In the genomic region with DNA sequence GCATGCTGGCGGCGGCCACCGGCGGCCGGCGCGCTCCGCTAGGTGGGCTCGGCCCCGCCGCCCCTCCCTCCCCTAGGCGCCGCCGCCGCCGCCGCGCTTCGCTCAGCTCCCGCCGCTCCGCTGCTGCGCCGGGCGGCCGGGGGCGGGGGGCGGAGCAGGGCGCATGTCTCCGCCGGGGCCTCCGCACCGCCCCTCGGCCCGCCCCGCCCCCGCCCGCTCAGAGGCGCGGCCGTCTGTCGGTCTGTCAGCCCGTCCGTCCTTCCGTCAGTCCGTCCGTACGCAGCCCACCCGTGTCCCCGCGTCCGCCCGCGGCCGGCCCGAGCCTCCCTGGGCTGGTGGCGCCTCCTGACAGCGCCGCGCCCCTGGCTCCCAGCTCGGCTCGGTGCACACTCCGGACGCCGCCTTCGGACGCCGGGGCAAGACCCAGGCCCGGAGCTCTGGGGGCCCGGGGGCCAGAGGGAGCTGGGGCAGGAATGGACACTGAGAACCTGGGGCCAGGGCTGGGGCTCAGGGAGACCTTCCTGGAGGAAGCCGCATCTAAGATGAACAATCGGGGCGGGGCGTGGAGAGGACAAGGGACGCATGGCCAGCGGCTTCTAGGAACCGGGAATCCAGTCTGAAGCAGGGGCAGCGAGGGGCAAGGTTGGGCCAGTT, we compare ENCODE assay signal across 8 cellular contexts. TPM values are rescaled to one million over a fixed set of nuclear protein-coding genes. Genes with fewer than 3 reads are reported as not detected.
DNase-seq lines count a peak whose midpoint lies in the region; ATAC-seq and TF ChIP-seq lines count a peak whose summit lies in the region.

A gene (minus strand): TSS at position 138 of the 654 bp plus-strand sequence. CDS start 6,193 bp downstream, outside the sequence.

- H3K4me1 Mint-ChIP-seq in activated CD4-positive, alpha-beta memory T cell treated with anti-CD3 and anti-CD28 coated beads for 36 hours (ENCODE audit: low read depth), result peaks cover 6% of the 10 kb centered on the region
- peaks cover 0 to 8% (median 1%) of the 10 kb centered on the region in 7 donors for H3K4me1 Mint-ChIP-seq in naive thymus-derived CD4-positive, alpha-beta T cell

- H4K20me1 ChIP-seq in Loucy (ENCODE audit: insufficient read depth, low read length, poor library complexity, severe bottlenecking), result no peaks in the 10 kb centered on the region

- H3K27ac ChIP-seq in naive thymus-derived CD4-positive, alpha-beta T cell (ENCODE audit: low read depth, low read length), result no peak within 1 kb of the TSS
- H3K27ac ChIP-seq in temporal lobe (ENCODE audit: low read depth, low read length), result no peak within 1 kb of the TSS

- H3K9ac ChIP-seq in Loucy (ENCODE audit: low read depth, low read length, poor library complexity, severe bottlenecking), result no peak within 1 kb of the TSS

- peak; percentile 90 for DNase-seq in GM13977 (ENCODE audit: low spot score)
- peak; percentile 47 for DNase-seq in activated CD4-positive, alpha-beta memory T cell treated with anti-CD3 and anti-CD28 coated beads for 36 hours
- peak; percentile 72 for DNase-seq in epithelial cell of esophagus (ENCODE audit: low read depth)
- peak in 3 of 9 donors; percentile 26 to 76 (median 48) for DNase-seq in naive thymus-derived CD4-positive, alpha-beta T cell
- DNase-seq in 8988T, result no peak
- DNase-seq in kidney glomerular epithelial cell (lab: John Stamatoyannopoulos, UW), result no peak

- in situ Hi-C loops in GM13977 (cut with MboI; ENCODE audit: low pct_unique_long_range_greater_than_20kb, low sequenced_read_pairs, unreplicated experiment), result no loop called here

- no peak within 1 kb of the TSS for H3K27ac Mint-ChIP-seq in activated CD4-positive, alpha-beta memory T cell treated with anti-CD3 and anti-CD28 coated beads for 36 hours
- peak within 1 kb of the TSS in 1 of 9 donors; percentile 49 for H3K27ac Mint-ChIP-seq in naive thymus-derived CD4-positive, alpha-beta T cell

- CTCF ChIA-PET in activated CD4-positive, alpha-beta memory T cell treated with anti-CD3 and anti-CD28 coated beads for 36 hours (lab: Charles Lee), result interaction anchor here (0.6 to 1.3 kb wide), 2 partner anchors 15 to 23 kb away, joined by 3 read pairs; no protein-coding TSS in a partner anchor
- CTCF ChIA-PET in naive thymus-derived CD4-positive, alpha-beta T cell (lab: Charles Lee), result no interaction called here

- POLR2A ChIA-PET in activated CD4-positive, alpha-beta memory T cell treated with anti-CD3 and anti-CD28 coated beads for 36 hours (lab: Charles Lee), result no interaction called here
- POLR2A ChIA-PET in naive thymus-derived CD4-positive, alpha-beta T cell (lab: Charles Lee), result no interaction called here

- H3K36me3 ChIP-seq in Loucy (ENCODE audit: insufficient read depth, low read length), result peaks cover 4% of the 10 kb centered on the region; the same call in 1 of the 2 replicates
- no peaks in the 10 kb centered on the region for H3K36me3 ChIP-seq in naive thymus-derived CD4-positive, alpha-beta T cell (ENCODE audit: control insufficient read depth in 2 of 3, insufficient read depth in 3 of 3, low read length in 3 of 3)

- no peaks in the 10 kb centered on the region for H3K9me3 Mint-ChIP-seq in activated CD4-positive, alpha-beta memory T cell treated with anti-CD3 and anti-CD28 coated beads for 36 hours
- peaks cover 0 to 3% (median 0%) of the 10 kb centered on the region in 11 donors for H3K9me3 Mint-ChIP-seq in naive thymus-derived CD4-positive, alpha-beta T cell

- no peaks in the 10 kb centered on the region for H3K27me3 ChIP-seq in Loucy (ENCODE audit: insufficient read depth, low read length, poor library complexity, severe bottlenecking)
- H3K27me3 ChIP-seq in naive thymus-derived CD4-positive, alpha-beta T cell (ENCODE audit: control insufficient read depth in 2 of 2, insufficient read depth in 2 of 2, low read length in 2 of 2), result no peaks in the 10 kb centered on the region

- H3K4me1 ChIP-seq in Loucy (ENCODE audit: insufficient read depth, low read length, poor library complexity, severe bottlenecking), result peaks cover 3% of the 10 kb centered on the region
- H3K4me1 ChIP-seq in naive thymus-derived CD4-positive, alpha-beta T cell (ENCODE audit: control insufficient read depth in 2 of 2, insufficient read depth in 2 of 2, low read length in 2 of 2), result peaks cover 0 to 5% of the 10 kb centered on the region in 2 donors

- no peak within 1 kb of the TSS for H2AFZ ChIP-seq in Loucy (ENCODE audit: low read length)

- H3K9me2 ChIP-seq in Loucy (replicated peaks; ENCODE audit: low read depth, low read length), result no peaks in the 10 kb centered on the region

- H3K36me3 Mint-ChIP-seq in activated CD4-positive, alpha-beta memory T cell treated with anti-CD3 and anti-CD28 coated beads for 36 hours, result no peaks in the 10 kb centered on the region
- H3K36me3 Mint-ChIP-seq in naive thymus-derived CD4-positive, alpha-beta T cell, result no peaks in the 10 kb centered on the region

- H3K27me3 Mint-ChIP-seq in activated CD4-positive, alpha-beta memory T cell treated with anti-CD3 and anti-CD28 coated beads for 36 hours, result peaks cover 17% of the 10 kb centered on the region
- peaks cover 0 to 26% (median 3%) of the 10 kb centered on the region in 5 donors for H3K27me3 Mint-ChIP-seq in naive thymus-derived CD4-positive, alpha-beta T cell

- H3K4me3 Mint-ChIP-seq in activated CD4-positive, alpha-beta memory T cell treated with anti-CD3 and anti-CD28 coated beads for 36 hours, result peak within 1 kb of the TSS; percentile 35
- peak within 1 kb of the TSS; percentile 42 to 86 (median 72) for H3K4me3 Mint-ChIP-seq in naive thymus-derived CD4-positive, alpha-beta T cell

- H3K4me3 ChIP-seq in Loucy (ENCODE audit: low read length, poor library complexity, severe bottlenecking) (peak within 1 kb of the TSS; percentile 61), epithelial cell of esophagus (ENCODE audit: low read length) (peak within 1 kb of the TSS; percentile 56)
- H3K4me3 ChIP-seq in naive thymus-derived CD4-positive, alpha-beta T cell (ENCODE audit: low read length), result peak within 1 kb of the TSS; percentile 16

- TF ChIP-seq CTCF in GM13977 (IDR thresholded peaks at IDR 0.05; ENCODE audit: extremely low read depth, insufficient read depth, missing control alignments), result no peak
- TF ChIP-seq CTCF in Loucy (conservative IDR thresholded peaks at IDR 0.05; ENCODE audit: low read length), result no peak
- no peak for TF ChIP-seq CTCF in epithelial cell of esophagus (IDR thresholded peaks at IDR 0.05; ENCODE audit: insufficient read depth, low read depth, low read length, missing control alignments)

- H3K9me3 ChIP-seq in Loucy (ENCODE audit: insufficient read depth, low read depth, low read length), result no peaks in the 10 kb centered on the region
- no peaks in the 10 kb centered on the region for H3K9me3 ChIP-seq in naive thymus-derived CD4-positive, alpha-beta T cell (ENCODE audit: control insufficient read depth in 2 of 3, low read length in 3 of 3)

- H3K4me2 ChIP-seq in Loucy (ENCODE audit: low read depth, low read length, poor library complexity, severe bottlenecking), result peak within 1 kb of the TSS; percentile 63

- peak; percentile 72 for ATAC-seq in naive thymus-derived CD4-positive, alpha-beta T cell

- intact Hi-C loops in activated CD4-positive, alpha-beta memory T cell treated with anti-CD3 and anti-CD28 coated beads for 36 hours (cut with micrococcal nuclease), result no loop called here
- intact Hi-C loops in naive thymus-derived CD4-positive, alpha-beta T cell (cut with micrococcal nuclease), result loop anchor here in 1 of 2 donors (1.0 kb wide), 1 partner anchor 15 kb away; no protein-coding TSS in a partner anchor

- H3K79me2 ChIP-seq in Loucy (ENCODE audit: insufficient read depth, low read length), result no peaks in the 10 kb centered on the region

- no peaks in the 10 kb centered on the region for H3F3A ChIP-seq in Loucy (ENCODE audit: low read depth)

RNA-seq across cellular contexts. Expression of the gene that starts here (rescaled TPM):
- under 1 TPM; 0.17 to 0.26 TPM for total RNA-seq in activated CD4-positive, alpha-beta memory T cell treated with anti-CD3 and anti-CD28 coated beads for 36 hours
- total RNA-seq in naive thymus-derived CD4-positive, alpha-beta T cell, result 1 to 10 TPM in 2 of 5 experiments, under 1 TPM in 3; 0.27 to 2.9 (median 0.59) TPM
- not detected for polyA plus RNA-seq in naive thymus-derived CD4-positive, alpha-beta T cell
- 18.4 TPM for total RNA-seq in temporal lobe

Comparison
In these comparisons a context has a peak if more than half of its experiments do, and no peak if none do; other contexts are left out.
1. Peak in DNase-seq in activated CD4-positive, alpha-beta memory T cell treated with anti-CD3 and anti-CD28 coated beads for 36 hours; RNA of the gene not detected or under 1 TPM.
2. DNase-seq: peak in GM13977 (single experiment) and epithelial cell of esophagus (single experiment); none in 8988T (single experiment) and kidney glomerular epithelial cell (single experiment).
3. Peak in every context shown above with its lines, with median percentiles within 50 percentile points of each other: H3K4me3 ChIP-seq.